Comparison of ENCODE assay signal across 8 cellular contexts in genomic region chr3:72445827-72446405, GRCh38. TPM values are rescaled to one million over a fixed set of nuclear protein-coding genes. Genes with fewer than 3 reads are reported as not detected.
DNase-seq lines count a peak whose midpoint lies in the region; ATAC-seq and TF ChIP-seq lines count a peak whose summit lies in the region.

No MANE protein-coding gene starts in this region.

- H3K4me3 ChIP-seq in MG63, result peak overlapping the region; percentile 63
- peak overlapping the region; percentile 61 to 96 (median 87) for H3K4me3 ChIP-seq in dorsolateral prefrontal cortex

- H3K36me3 Mint-ChIP-seq in nephron (ENCODE audit: low read depth), result peaks cover 19% of the 10 kb centered on the region

- ATAC-seq in HG02870 (IDR thresholded peaks at IDR 0.05; ENCODE audit: unreplicated experiment), result no peak

- H3K27ac Mint-ChIP-seq in nephron, result peak overlapping the region; percentile 73 to 98 (median 98)

- H3K27ac ChIP-seq in C4-2B (peak overlapping the region; percentile 96), dorsolateral prefrontal cortex (peak overlapping the region in 58 of 59 donors; percentile 3 to 96 (median 88))

- intact Hi-C loops in dorsolateral prefrontal cortex (cut with DNase I), result loop anchor here (2.0 to 10.0 kb wide), 14 partner anchors 64 to 491 kb away; no protein-coding TSS in a partner anchor

- H3K9me3 ChIP-seq in MG63, result no peaks in the 10 kb centered on the region

- H3K36me3 ChIP-seq in MG63, result peaks cover 4% of the 10 kb centered on the region

- peaks cover 15% of the 10 kb centered on the region for H3K27me3 Mint-ChIP-seq in nephron (ENCODE audit: low read depth)

- H3K9me3 Mint-ChIP-seq in nephron, result no peaks in the 10 kb centered on the region

- DNase-seq in MG63, result no peak
- DNase-seq in dorsolateral prefrontal cortex, result no peak
- no peak for DNase-seq in central memory CD4-positive, alpha-beta T cell
- DNase-seq in activated CD4-positive, CD25-positive, alpha-beta regulatory T cell treated with anti-CD3 and anti-CD28 coated beads, Interleukin-2, amount 50 U/mL, for 72 hours, result no peak
- DNase-seq in stimulated activated CD4-positive, alpha-beta T cell treated with anti-CD3 and anti-CD28 coated beads, Interleukin-12 subunit alpha, Interleukin-12 subunit beta, amount 100 ng/mL, for 4 hours, result no peak

- peak overlapping the region; percentile 97 to 98 (median 97) for H3K4me3 Mint-ChIP-seq in nephron

- TF ChIP-seq CTCF in C4-2B (conservative IDR thresholded peaks at IDR 0.05), result no peak
- TF ChIP-seq CTCF in dorsolateral prefrontal cortex (IDR thresholded peaks at IDR 0.05 in 54 of 56, conservative IDR thresholded peaks at IDR 0.05 in 2 of 56; ENCODE audit: low read depth in 1 of 56, partially characterized antibody in 56 of 56), result no peak
- TF ChIP-seq CTCF in nephron (IDR thresholded peaks at IDR 0.05; ENCODE audit: unreplicated experiment in 3 of 3), result no peak

- H3K27me3 ChIP-seq in MG63, result no peaks in the 10 kb centered on the region
- no peaks in the 10 kb centered on the region for H3K27me3 ChIP-seq in dorsolateral prefrontal cortex

- peaks cover 36% of the 10 kb centered on the region for H3K4me1 Mint-ChIP-seq in nephron

RNA-seq across cellular contexts. Expression of gene RYBP, which starts 0.5 kb away (rescaled TPM):
- 3.6 and 3.8 TPM in 2 replicates for total RNA-seq in MG63 (2014; rRNA removed; shearing (Covaris generic); ENCODE audit: low replicate concordance)
- total RNA-seq in dorsolateral prefrontal cortex, result 10 to 100 TPM; 14.2 to 36.0 (median 21.6) TPM
